13 cellular contexts compared by ENCODE assay signal in genomic region chr2:164739966-164740365, GRCh38.
A peak's percentile ranks its signal among the peaks of the same experiment; 100 is the strongest.
DNase-seq lines count a peak whose midpoint lies in the region; ATAC-seq and TF ChIP-seq lines count a peak whose summit lies in the region.
"Had no signal": no experiment of that assay in that cellular context is flagged by ENCODE, and none has a peak within 500 bp of the region (broad histone marks: within the 10 kb centered on the region; RNA-seq: fewer than 3 reads in every experiment).

No MANE protein-coding gene starts in this region.

- H3K9me3 Mint-ChIP-seq in HFFc6: no peaks in the 10 kb centered on the region
- no peaks in the 10 kb centered on the region for H3K9me3 Mint-ChIP-seq in mesothelial cell of epicardium
- no peaks in the 10 kb centered on the region for H3K9me3 Mint-ChIP-seq in activated naive CD4-positive, alpha-beta T cell treated with anti-CD3 and anti-CD28 coated beads for 36 hours
- H3K9me3 Mint-ChIP-seq: neural progenitor cell had no signal

- intact Hi-C loops in activated naive CD4-positive, alpha-beta T cell treated with anti-CD3 and anti-CD28 coated beads for 36 hours (cut with micrococcal nuclease): loop anchor here (1.0 to 5.0 kb wide), 3 partner anchors 21 to 552 kb away; partner anchors contain the start of gene COBLL1

- H2AFZ ChIP-seq in ACC112 (ENCODE audit: low read length, unreplicated experiment): no peak overlapping the region
- H2AFZ ChIP-seq: neural progenitor cell had no signal

- no peak for ATAC-seq in HG02763 (IDR thresholded peaks at IDR 0.05; ENCODE audit: unreplicated experiment)

- no peaks in the 10 kb centered on the region for H3K27me3 ChIP-seq in ACC112 (ENCODE audit: insufficient read depth, low read length)
- H3K27me3 ChIP-seq: neural progenitor cell had no signal

- POLR2A ChIA-PET in GM10248 (lab: Yijun Ruan, JAX): no interaction called here

- peaks cover 52% of the 10 kb centered on the region for H3K4me1 Mint-ChIP-seq in HFFc6 (ENCODE audit: low read depth)
- peaks cover 57% of the 10 kb centered on the region for H3K4me1 Mint-ChIP-seq in mesothelial cell of epicardium
- no peaks in the 10 kb centered on the region for H3K4me1 Mint-ChIP-seq in activated naive CD4-positive, alpha-beta T cell treated with anti-CD3 and anti-CD28 coated beads for 36 hours (ENCODE audit: low read depth)

- peaks cover 22% of the 10 kb centered on the region for H3K4me1 ChIP-seq in ACC112 (ENCODE audit: control insufficient read depth, insufficient read depth, low read length, unreplicated experiment)
- H3K4me1 ChIP-seq: neural progenitor cell had no signal

- peak overlapping the region; percentile 30; the same call in 1 of the 2 replicates for H3K4me3 ChIP-seq in ACC112 (ENCODE audit: low read depth, low read length)
- H3K4me3 ChIP-seq: neural progenitor cell had no signal

- H3K4me3 Mint-ChIP-seq in HFFc6 (peak overlapping the region; percentile 66), mesothelial cell of epicardium (no peak overlapping the region)
- no peak overlapping the region for H3K4me3 Mint-ChIP-seq in activated naive CD4-positive, alpha-beta T cell treated with anti-CD3 and anti-CD28 coated beads for 36 hours
- H3K4me3 Mint-ChIP-seq: neural progenitor cell had no signal

- no peaks in the 10 kb centered on the region for H3K36me3 ChIP-seq in ACC112 (ENCODE audit: insufficient read depth, low read length)
- H3K36me3 ChIP-seq: neural progenitor cell had no signal

- no peak for TF ChIP-seq CTCF in HFFc6 (IDR thresholded peaks at IDR 0.05)
- no peak for TF ChIP-seq CTCF in mesothelial cell of epicardium (IDR thresholded peaks at IDR 0.05; ENCODE audit: unreplicated experiment)
- no peak for TF ChIP-seq CTCF in GM10248 (IDR thresholded peaks at IDR 0.05; ENCODE audit: control extremely low read depth, extremely low read depth, low read depth, missing control alignments)

- CTCF ChIA-PET in activated naive CD4-positive, alpha-beta T cell treated with anti-CD3 and anti-CD28 coated beads for 36 hours (lab: Charles Lee): interaction anchor here (0.8 kb wide), 1 partner anchor 32 kb away, joined by 3 read pairs; no protein-coding TSS in a partner anchor
- CTCF ChIA-PET in GM10248 (lab: Yijun Ruan, JAX): interaction anchor here (1.1 kb wide), 1 partner anchor 28 kb away, joined by 3 read pairs; no protein-coding TSS in a partner anchor

- H3K36me3 Mint-ChIP-seq in HFFc6 (ENCODE audit: low read depth): peaks cover 11% of the 10 kb centered on the region; the same call in 1 of the 2 replicates
- H3K36me3 Mint-ChIP-seq in mesothelial cell of epicardium: peaks cover 18% of the 10 kb centered on the region
- no peaks in the 10 kb centered on the region for H3K36me3 Mint-ChIP-seq in activated naive CD4-positive, alpha-beta T cell treated with anti-CD3 and anti-CD28 coated beads for 36 hours (ENCODE audit: low read depth)
- H3K36me3 Mint-ChIP-seq: neural progenitor cell had no signal

- DNase-seq in HFFc6 (peak; percentile 65), brain pericyte (ENCODE audit: low read depth, low spot score) (peak; percentile 21), mesothelial cell of epicardium (ENCODE audit: low spot score in 2 of 2, unreplicated experiment in 2 of 2) (no peak), GM10248 (ENCODE audit: extremely low spot score) (no peak)
- DNase-seq in activated naive CD4-positive, alpha-beta T cell treated with anti-CD3 and anti-CD28 coated beads for 36 hours: no peak
- no peak for DNase-seq in stimulated activated CD8-positive, alpha-beta memory T cell treated with anti-CD3 and anti-CD28 coated beads, Interleukin-4, amount 100 ng/mL, for 48 hours
- DNase-seq: activated naive CD4-positive, alpha-beta T cell treated with Interleukin-2 at 50 U/mL for 16 hours; Calu3; Kasumi-1; NCI-H748 treated with DMSO at 0.1 percent for 48 hours had no signal

- H3K27me3 Mint-ChIP-seq in HFFc6 (ENCODE audit: insufficient read depth) (peaks cover 4% of the 10 kb centered on the region), mesothelial cell of epicardium (ENCODE audit: low read depth) (no peaks in the 10 kb centered on the region)
- H3K27me3 Mint-ChIP-seq in activated naive CD4-positive, alpha-beta T cell treated with anti-CD3 and anti-CD28 coated beads for 36 hours (ENCODE audit: low read depth): no peaks in the 10 kb centered on the region

- peak overlapping the region; percentile 38; the same call in 1 of the 2 replicates for H3K27ac ChIP-seq in ACC112 (ENCODE audit: low read depth, low read length)
- H3K27ac ChIP-seq: neural progenitor cell had no signal

- H3K27ac Mint-ChIP-seq in HFFc6: peak overlapping the region; percentile 64
- peak overlapping the region; percentile 65 for H3K27ac Mint-ChIP-seq in mesothelial cell of epicardium
- H3K27ac Mint-ChIP-seq in activated naive CD4-positive, alpha-beta T cell treated with anti-CD3 and anti-CD28 coated beads for 36 hours: no peak overlapping the region
- H3K27ac Mint-ChIP-seq: neural progenitor cell had no signal

- no peaks in the 10 kb centered on the region for H3K79me2 ChIP-seq in ACC112 (ENCODE audit: control insufficient read depth, insufficient read depth, low read length, unreplicated experiment)

Comparison
In these comparisons a context has a peak if more than half of its experiments do, and no peak if none do; other contexts are left out.
1. DNase-seq: peak in HFFc6 (single experiment) and brain pericyte (single experiment); none in mesothelial cell of epicardium (0 of 2), activated naive CD4-positive, alpha-beta T cell treated with anti-CD3 and anti-CD28 coated beads for 36 hours (single experiment), stimulated activated CD8-positive, alpha-beta memory T cell treated with anti-CD3 and anti-CD28 coated beads, Interleukin-4, amount 100 ng/mL, for 48 hours (single experiment) and GM10248 (single experiment).